In genomic region chr7:128034830-128035229, GRCh38 we compare ENCODE assay signal across 19 cellular contexts. TPM values are rescaled to one million over a fixed set of nuclear protein-coding genes. Genes with fewer than 3 reads are reported as not detected.
DNase-seq lines count a peak whose midpoint lies in the region; ATAC-seq, FAIRE-seq and TF ChIP-seq lines count a peak whose summit lies in the region.
"Had no signal": no experiment of that assay in that cellular context is flagged by ENCODE, and none has a peak within 500 bp of the region (broad histone marks: within the 10 kb centered on the region; RNA-seq: fewer than 3 reads in every experiment).

No MANE protein-coding gene starts in this region.

- H3K4me3 ChIP-seq in DOHH2 (ENCODE audit: low read length) (no peak overlapping the region), Karpas-422 (ENCODE audit: low read length) (no peak overlapping the region; the same call in 1 of the 2 replicates), H1 (ENCODE audit: extremely low read depth in 1 of 4, insufficient read depth in 2 of 4, low read depth in 3 of 4, low read length in 4 of 4) (no peak overlapping the region), pancreas (no peak overlapping the region)

- H4K91ac ChIP-seq in H1 (replicated peaks; ENCODE audit: insufficient read length, low read length): no peak overlapping the region

- peak overlapping the region; percentile 80 for H3K9ac ChIP-seq in Karpas-422 (ENCODE audit: low read length)
- no peak overlapping the region for H3K9ac ChIP-seq in H1 (replicated peaks in 1 of 4; ENCODE audit: extremely low read depth in 1 of 4, low read depth in 3 of 4, low read length in 3 of 4)

- H3K23ac ChIP-seq in H1 (ENCODE audit: insufficient read length): no peak overlapping the region

- intact Hi-C loops in pancreas (cut with DNase I): no loop called here

- H3K27ac ChIP-seq in DOHH2 (ENCODE audit: low read depth, low read length) (no peak overlapping the region), Karpas-422 (ENCODE audit: low read length) (peak overlapping the region; percentile 83), H1 (ENCODE audit: low read depth, low read length) (no peak overlapping the region), pancreas (no peak overlapping the region)

- no peak overlapping the region for H2BK20ac ChIP-seq in H1 (ENCODE audit: low read length)

- no peak overlapping the region for H3K18ac ChIP-seq in H1 (ENCODE audit: extremely low read depth, low read length)

- POLR2A ChIA-PET in H1 (lab: Charles Lee; ENCODE audit: partially characterized antibody): interaction anchor here (0.8 to 0.9 kb wide), 2 partner anchors 9 to 18 kb away, joined by 3 read pairs; no protein-coding TSS in a partner anchor

- H2BK5ac ChIP-seq in H1 (ENCODE audit: low read depth, low read length): no peak overlapping the region

- H2AFZ ChIP-seq in Karpas-422 (ENCODE audit: low read length): no peak overlapping the region
- H2AFZ ChIP-seq in H1 (ENCODE audit: low read length): no peak overlapping the region

- 0 out of 2 replicates have a peak, but pooled peaks cover 3% of the 10 kb centered on the region for H3K27me3 ChIP-seq in DOHH2 (ENCODE audit: control insufficient read depth, low read length)
- no peaks in the 10 kb centered on the region for H3K27me3 ChIP-seq in Karpas-422 (ENCODE audit: low read length)
- peaks cover 0 to 19% (median 7%) of the 10 kb centered on the region in 4 experiments; a peak in 4 of 7 replicates for H3K27me3 ChIP-seq in H1 (replicated peaks in 1 of 4; ENCODE audit: control insufficient read depth in 3 of 4, extremely low read depth in 1 of 4, insufficient read depth in 3 of 4, low read length in 3 of 4)
- no peaks in the 10 kb centered on the region for H3K27me3 ChIP-seq in pancreas

- H2BK15ac ChIP-seq in H1 (ENCODE audit: low read length): no peak overlapping the region

- no peak overlapping the region for H4K8ac ChIP-seq in H1 (ENCODE audit: extremely low read depth, insufficient read depth, low read length)

- H3K14ac ChIP-seq in H1 (ENCODE audit: insufficient read length): no peak overlapping the region

- no peak for TF ChIP-seq RAD21 in H1 (IDR thresholded peaks at IDR 0.05 in 1 of 2, conservative IDR thresholded peaks at IDR 0.05 in 1 of 2; ENCODE audit: low read depth in 2 of 2, low read length in 2 of 2)

- CTCF ChIA-PET in H1 (lab: Charles Lee; ENCODE audit: partially characterized antibody): interaction anchor here (0.7 to 15.3 kb wide), 35 partner anchors 9 to 446 kb away, joined by 3 to 165 read pairs (median 5); partner anchors contain the start of gene ARF5

- FAIRE-seq in H1 (lab: Jason Lieb, UNC): no peak
- no peak for FAIRE-seq in pancreas (lab: Jason Lieb, UNC)

- H3K4me1 ChIP-seq in DOHH2 (ENCODE audit: control insufficient read depth, low read length) (peaks cover 59% of the 10 kb centered on the region), Karpas-422 (ENCODE audit: low read length) (peaks cover 83% of the 10 kb centered on the region), H1 (replicated peaks in 1 of 4; ENCODE audit: control insufficient read depth in 3 of 4, insufficient read depth in 4 of 4, low read length in 3 of 4) (peaks cover 0 to 13% (median 10%) of the 10 kb centered on the region in 4 experiments; a peak in 5 of 7 replicates), pancreas (peaks cover 0 to 4% (median 2%) of the 10 kb centered on the region in 3 donors)

- ATAC-seq in pancreas (no peak), HG02852 (IDR thresholded peaks at IDR 0.05; ENCODE audit: unreplicated experiment) (no peak)
- ATAC-seq: CD8-positive, alpha-beta T cell; PC-3 had no signal

- WGBS in H1 (ENCODE audit: extremely low coverage in 1 of 2, insufficient coverage in 1 of 2, insufficient read length in 1 of 2, insufficient replicate concordance in 2 of 2, low coverage in 1 of 2, low lambda C conversion rate in 2 of 2, missing lambda C conversion rate in 1 of 2), 2 experiments: 60% methylated on average over 2 of the region's 2 CpGs; no CpG with 5 or more reads in 1 of the 2 experiments
- 38 to 55% methylated on average over 2 of the region's 2 CpGs for WGBS in pancreas, 2 donors

- H4K20me1 ChIP-seq in DOHH2 (ENCODE audit: control insufficient read depth, insufficient read depth, low read depth, low read length): peaks cover 12% of the 10 kb centered on the region; the same call in 1 of the 2 replicates
- peaks cover 12% of the 10 kb centered on the region; the same call in 1 of the 2 replicates for H4K20me1 ChIP-seq in Karpas-422 (ENCODE audit: insufficient read depth, low read depth, low read length)
- peaks cover 8 to 11% of the 10 kb centered on the region in 2 experiments for H4K20me1 ChIP-seq in H1 (replicated peaks in 1 of 2; ENCODE audit: control insufficient read depth in 1 of 2, insufficient read depth in 2 of 2, low read length in 2 of 2)

- TF ChIP-seq POLR2A in H1 (IDR thresholded peaks at IDR 0.05; ENCODE audit: control extremely low read depth in 1 of 2, low read depth in 2 of 2, low read length in 2 of 2): no peak

- DNase-seq in Karpas-422 (no peak), H1 (ENCODE audit: low read depth in 1 of 2, low spot score in 2 of 2) (no peak), pancreas (no peak), OCI-M2 (lab: John Stamatoyannopoulos, UW; ENCODE audit: unreplicated experiment) (no peak), SHP77 treated with DMSO at 0.1 percent for 48 hours (lab: John Stamatoyannopoulos, UW) (no peak)
- DNase-seq: CD8-positive, alpha-beta T cell; GDM1; GOT3; KBM-7; MV-4-11; NCI-H1105 treated with DMSO at 0.1 percent for 48 hours; NCI-H2029 treated with DMSO at 0.1 percent for 48 hours; NCI-H446; NCI-H526; PC-3; Right ventricle myocardium superior had no signal

- no peaks in the 10 kb centered on the region for H3K9me2 ChIP-seq in DOHH2 (replicated peaks; ENCODE audit: control insufficient read depth, low read length)
- no peaks in the 10 kb centered on the region for H3K9me2 ChIP-seq in Karpas-422 (replicated peaks; ENCODE audit: insufficient read depth, low read length)

- no peak overlapping the region for H2AK5ac ChIP-seq in H1 (ENCODE audit: low read depth, low read length)

- 0 out of 2 replicates have a peak overlapping the region, but pooled peaks have one; percentile 49 for H3K4me2 ChIP-seq in DOHH2 (ENCODE audit: low read length)
- peak overlapping the region; percentile 67 for H3K4me2 ChIP-seq in Karpas-422 (ENCODE audit: low read depth, low read length, poor library complexity, severe bottlenecking)
- no peak overlapping the region for H3K4me2 ChIP-seq in H1 (ENCODE audit: insufficient read depth in 1 of 2, low read depth in 2 of 2, low read length in 2 of 2)

- H3K9me3 ChIP-seq in DOHH2 (ENCODE audit: control insufficient read depth, insufficient read depth, low read length) (no peaks in the 10 kb centered on the region), Karpas-422 (ENCODE audit: low read length) (no peaks in the 10 kb centered on the region), H1 (ENCODE audit: insufficient read depth in 2 of 2, low read depth in 1 of 2, low read length in 1 of 2) (no peaks in the 10 kb centered on the region), pancreas (no peaks in the 10 kb centered on the region)

- H3K4ac ChIP-seq in H1 (replicated peaks; ENCODE audit: insufficient read length, low read depth, low read length): no peak overlapping the region

- H3F3A ChIP-seq in DOHH2 (ENCODE audit: control insufficient read depth, insufficient read depth): peaks cover 3% of the 10 kb centered on the region; the same call in 1 of the 2 replicates

- H4K5ac ChIP-seq in H1 (ENCODE audit: insufficient read length, low read depth, low read length): no peak overlapping the region

- 0 out of 2 replicates have a peak overlapping the region, but pooled peaks have one; percentile 43 for H2BK12ac ChIP-seq in H1 (ENCODE audit: low read depth, low read length)

- peaks cover 15% of the 10 kb centered on the region for H3K23me2 ChIP-seq in H1 (ENCODE audit: low read depth, low read length)

- no peak for TF ChIP-seq EP300 in H1 (IDR thresholded peaks at IDR 0.05; ENCODE audit: borderline replicate concordance in 1 of 2, low read depth in 2 of 2, low read length in 2 of 2)

- no peaks in the 10 kb centered on the region; the same call in 1 of the 2 replicates for H3K79me1 ChIP-seq in H1 (ENCODE audit: low read depth, low read length)

- no peak overlapping the region for H2BK120ac ChIP-seq in H1 (replicated peaks; ENCODE audit: low read depth, low read length)

- TF ChIP-seq CTCF in DOHH2 (IDR thresholded peaks at IDR 0.05; ENCODE audit: low read depth, low read length, poor library complexity, severe bottlenecking) (no peak), H1 (IDR thresholded peaks at IDR 0.05; ENCODE audit: control extremely low read depth in 1 of 3, insufficient read depth in 1 of 3, low read depth in 1 of 3, low read length in 3 of 3) (no peak), pancreas (IDR thresholded peaks at IDR 0.05) (no peak)

- H3K79me2 ChIP-seq in DOHH2 (ENCODE audit: control insufficient read depth, low read length) (peaks cover 4% of the 10 kb centered on the region; the same call in 1 of the 2 replicates), Karpas-422 (ENCODE audit: low read length) (peaks cover 57% of the 10 kb centered on the region), H1 (ENCODE audit: control insufficient read depth in 1 of 2, insufficient read depth in 2 of 2, low read length in 2 of 2) (no peaks in the 10 kb centered on the region)

- no peaks in the 10 kb centered on the region for H3K36me3 ChIP-seq in DOHH2 (ENCODE audit: control insufficient read depth, low read length)
- no peaks in the 10 kb centered on the region for H3K36me3 ChIP-seq in Karpas-422 (ENCODE audit: insufficient read depth, low read length)
- H3K36me3 ChIP-seq in H1 (ENCODE audit: control insufficient read depth in 2 of 4, insufficient read depth in 4 of 4, low read length in 3 of 4): no peaks in the 10 kb centered on the region
- H3K36me3 ChIP-seq in pancreas: no peaks in the 10 kb centered on the region

- no peak overlapping the region for H3K56ac ChIP-seq in H1 (replicated peaks; ENCODE audit: insufficient read length, low read depth, low read length)

TF ChIP-seq in H1, 55 proteins besides CTCF, POLR2A, EP300 and RAD21 (continues in another document):
- TF ChIP-seq EGR1 (IDR thresholded peaks at IDR 0.05; ENCODE audit: borderline replicate concordance, low read depth, low read length): no peak
- no peak for TF ChIP-seq FOSL1 (IDR thresholded peaks at IDR 0.05; ENCODE audit: insufficient read depth, low read depth, low read length)

RNA-seq across cellular contexts. Expression of gene LRRC4, which starts 3.6 kb away (rescaled TPM):
- 39.6 and 52.0 TPM in 2 replicates for total RNA-seq in Karpas-422 (2014; rRNA removed; shearing (Covaris generic); ENCODE audit: low replicate concordance)
- total RNA-seq in H1 (2021; fragmentation: NEBNext Ultra II Directional; extraction: Animal tissue kit (Norgen Biotek cat#: 25700)): 13.4 and 15.1 TPM in 2 replicates
- polyA plus RNA-seq in H1 (2011; rRNA removed): 15.4 and 16.4 TPM in 2 replicates
- polyA plus RNA-seq in H1 (2011; cell fraction: cytosol; rRNA removed): 10.3 TPM
- polyA plus RNA-seq in H1 (2011; cell fraction: nucleus; rRNA removed): 18.4 TPM
- polyA plus RNA-seq in H1 (2012, experiment 1 of 2): 8.4 to 11.6 TPM (median 9.6 TPM) in 4 replicates
- polyA plus RNA-seq in H1 (2012, experiment 2 of 2): 5.7 TPM
- 6.2 TPM for polyA plus RNA-seq in H1 (2013, experiment 1 of 2)
- polyA plus RNA-seq in H1 (2013, experiment 2 of 2): 5.9 TPM
- 25.0 and 27.3 TPM in 2 replicates for polyA minus RNA-seq in H1 (2011; rRNA and poly(A)+ RNA removed)
- 6.7 TPM for polyA minus RNA-seq in H1 (2011; cell fraction: cytosol; rRNA and poly(A)+ RNA removed)
- 13.3 TPM for polyA minus RNA-seq in H1 (2011; cell fraction: nucleus; rRNA and poly(A)+ RNA removed)
- 1 to 10 TPM in 2 of 6 donors, under 1 TPM in 4; 0.42 to 1.6 (median 0.84) TPM for total RNA-seq in pancreas
- 1 to 10 TPM in 1 of 2 donors, under 1 TPM in 1; 0.76 to 2.4 TPM for polyA plus RNA-seq in pancreas
- total RNA-seq: RPMI7951 had no signal

Comparison
In these comparisons a context has a peak if more than half of its experiments do, and no peak if none do; other contexts are left out.
1. H3K4me2 ChIP-seq: peak in DOHH2 (single experiment) and Karpas-422 (single experiment); none in H1 (0 of 2).